ENCODE assay signal across 1 cellular context in genomic region chr14:76774471-76775158, GRCh38.
TF ChIP-seq lines count a peak whose summit lies in the region.

No MANE protein-coding gene starts in this region.

TF ChIP-seq in WTC11, 78 proteins besides CTCF, POLR2A, EP300 and RAD21 (continued from another document):
- no peak for TF ChIP-seq FOXP4 (CRISPR knock-in tag; IDR thresholded peaks at IDR 0.05)
- TF ChIP-seq, protein P1, sequence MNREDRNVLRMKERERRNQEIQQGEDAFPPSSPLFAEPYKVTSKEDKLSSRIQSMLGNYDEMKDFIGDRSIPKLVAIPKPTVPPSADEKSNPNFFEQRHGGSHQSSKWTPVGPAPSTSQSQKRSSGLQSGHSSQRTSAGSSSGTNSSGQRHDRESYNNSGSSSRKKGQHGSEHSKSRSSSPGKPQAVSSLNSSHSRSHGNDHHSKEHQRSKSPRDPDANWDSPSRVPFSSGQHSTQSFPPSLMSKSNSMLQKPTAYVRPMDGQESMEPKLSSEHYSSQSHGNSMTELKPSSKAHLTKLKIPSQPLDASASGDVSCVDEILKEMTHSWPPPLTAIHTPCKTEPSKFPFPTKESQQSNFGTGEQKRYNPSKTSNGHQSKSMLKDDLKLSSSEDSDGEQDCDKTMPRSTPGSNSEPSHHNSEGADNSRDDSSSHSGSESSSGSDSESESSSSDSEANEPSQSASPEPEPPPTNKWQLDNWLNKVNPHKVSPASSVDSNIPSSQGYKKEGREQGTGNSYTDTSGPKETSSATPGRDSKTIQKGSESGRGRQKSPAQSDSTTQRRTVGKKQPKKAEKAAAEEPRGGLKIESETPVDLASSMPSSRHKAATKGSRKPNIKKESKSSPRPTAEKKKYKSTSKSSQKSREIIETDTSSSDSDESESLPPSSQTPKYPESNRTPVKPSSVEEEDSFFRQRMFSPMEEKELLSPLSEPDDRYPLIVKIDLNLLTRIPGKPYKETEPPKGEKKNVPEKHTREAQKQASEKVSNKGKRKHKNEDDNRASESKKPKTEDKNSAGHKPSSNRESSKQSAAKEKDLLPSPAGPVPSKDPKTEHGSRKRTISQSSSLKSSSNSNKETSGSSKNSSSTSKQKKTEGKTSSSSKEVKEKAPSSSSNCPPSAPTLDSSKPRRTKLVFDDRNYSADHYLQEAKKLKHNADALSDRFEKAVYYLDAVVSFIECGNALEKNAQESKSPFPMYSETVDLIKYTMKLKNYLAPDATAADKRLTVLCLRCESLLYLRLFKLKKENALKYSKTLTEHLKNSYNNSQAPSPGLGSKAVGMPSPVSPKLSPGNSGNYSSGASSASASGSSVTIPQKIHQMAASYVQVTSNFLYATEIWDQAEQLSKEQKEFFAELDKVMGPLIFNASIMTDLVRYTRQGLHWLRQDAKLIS (CRISPR knock-in tag; IDR thresholded peaks at IDR 0.05; ENCODE audit: borderline replicate concordance): no peak
- no peak for TF ChIP-seq USF1 (CRISPR knock-in tag; IDR thresholded peaks at IDR 0.05)
- TF ChIP-seq NR1H2 (CRISPR knock-in tag; IDR thresholded peaks at IDR 0.05): no peak
- TF ChIP-seq IRF2 (CRISPR knock-in tag; IDR thresholded peaks at IDR 0.05; ENCODE audit: borderline replicate concordance, low read depth): no peak
- TF ChIP-seq ZNF138 (CRISPR knock-in tag; conservative IDR thresholded peaks at IDR 0.05): no peak
- TF ChIP-seq, protein P2, sequence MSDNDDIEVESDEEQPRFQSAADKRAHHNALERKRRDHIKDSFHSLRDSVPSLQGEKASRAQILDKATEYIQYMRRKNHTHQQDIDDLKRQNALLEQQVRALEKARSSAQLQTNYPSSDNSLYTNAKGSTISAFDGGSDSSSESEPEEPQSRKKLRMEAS (CRISPR knock-in tag; IDR thresholded peaks at IDR 0.05): no peak
- TF ChIP-seq MXD4 (CRISPR knock-in tag; IDR thresholded peaks at IDR 0.05; ENCODE audit: borderline replicate concordance): no peak
- TF ChIP-seq, protein P3, sequence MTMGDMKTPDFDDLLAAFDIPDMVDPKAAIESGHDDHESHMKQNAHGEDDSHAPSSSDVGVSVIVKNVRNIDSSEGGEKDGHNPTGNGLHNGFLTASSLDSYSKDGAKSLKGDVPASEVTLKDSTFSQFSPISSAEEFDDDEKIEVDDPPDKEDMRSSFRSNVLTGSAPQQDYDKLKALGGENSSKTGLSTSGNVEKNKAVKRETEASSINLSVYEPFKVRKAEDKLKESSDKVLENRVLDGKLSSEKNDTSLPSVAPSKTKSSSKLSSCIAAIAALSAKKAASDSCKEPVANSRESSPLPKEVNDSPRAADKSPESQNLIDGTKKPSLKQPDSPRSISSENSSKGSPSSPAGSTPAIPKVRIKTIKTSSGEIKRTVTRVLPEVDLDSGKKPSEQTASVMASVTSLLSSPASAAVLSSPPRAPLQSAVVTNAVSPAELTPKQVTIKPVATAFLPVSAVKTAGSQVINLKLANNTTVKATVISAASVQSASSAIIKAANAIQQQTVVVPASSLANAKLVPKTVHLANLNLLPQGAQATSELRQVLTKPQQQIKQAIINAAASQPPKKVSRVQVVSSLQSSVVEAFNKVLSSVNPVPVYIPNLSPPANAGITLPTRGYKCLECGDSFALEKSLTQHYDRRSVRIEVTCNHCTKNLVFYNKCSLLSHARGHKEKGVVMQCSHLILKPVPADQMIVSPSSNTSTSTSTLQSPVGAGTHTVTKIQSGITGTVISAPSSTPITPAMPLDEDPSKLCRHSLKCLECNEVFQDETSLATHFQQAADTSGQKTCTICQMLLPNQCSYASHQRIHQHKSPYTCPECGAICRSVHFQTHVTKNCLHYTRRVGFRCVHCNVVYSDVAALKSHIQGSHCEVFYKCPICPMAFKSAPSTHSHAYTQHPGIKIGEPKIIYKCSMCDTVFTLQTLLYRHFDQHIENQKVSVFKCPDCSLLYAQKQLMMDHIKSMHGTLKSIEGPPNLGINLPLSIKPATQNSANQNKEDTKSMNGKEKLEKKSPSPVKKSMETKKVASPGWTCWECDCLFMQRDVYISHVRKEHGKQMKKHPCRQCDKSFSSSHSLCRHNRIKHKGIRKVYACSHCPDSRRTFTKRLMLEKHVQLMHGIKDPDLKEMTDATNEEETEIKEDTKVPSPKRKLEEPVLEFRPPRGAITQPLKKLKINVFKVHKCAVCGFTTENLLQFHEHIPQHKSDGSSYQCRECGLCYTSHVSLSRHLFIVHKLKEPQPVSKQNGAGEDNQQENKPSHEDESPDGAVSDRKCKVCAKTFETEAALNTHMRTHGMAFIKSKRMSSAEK (CRISPR knock-in tag; IDR thresholded peaks at IDR 0.05; ENCODE audit: borderline replicate concordance): no peak
- TF ChIP-seq SP1 (CRISPR knock-in tag; conservative IDR thresholded peaks at IDR 0.05): no peak
- TF ChIP-seq ESRRA (CRISPR knock-in tag; IDR thresholded peaks at IDR 0.05; ENCODE audit: borderline replicate concordance): no peak
- no peak for TF ChIP-seq CREM (CRISPR knock-in tag; IDR thresholded peaks at IDR 0.05)
- no peak for TF ChIP-seq ZNF219 (CRISPR knock-in tag; IDR thresholded peaks at IDR 0.05; ENCODE audit: borderline replicate concordance)
